ENCODE assay signal across 9 cellular contexts in the genomic region with DNA sequence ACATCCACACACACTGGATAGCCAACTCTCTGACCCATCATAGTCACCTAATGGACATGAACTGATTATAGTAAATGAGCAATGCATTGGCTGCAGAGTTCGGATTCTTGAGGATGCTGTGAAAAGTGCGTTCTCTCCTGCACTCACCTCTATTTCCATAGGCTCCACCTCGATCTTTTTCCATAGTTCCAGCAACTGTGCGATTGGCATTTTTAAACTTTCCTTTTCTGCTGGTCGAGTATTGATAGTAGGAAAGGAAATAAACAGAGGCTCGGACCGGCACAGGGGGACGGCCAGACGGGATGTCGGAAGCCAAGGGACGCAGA.
DNase-seq lines count a peak whose midpoint lies in the region; ATAC-seq and TF ChIP-seq lines count a peak whose summit lies in the region.
"Had no signal": no experiment of that assay in that cellular context is flagged by ENCODE, and none has a peak within 500 bp of the region (broad histone marks: within the 10 kb centered on the region; RNA-seq: fewer than 3 reads in every experiment).

No MANE protein-coding gene starts in this region.

- no peaks in the 10 kb centered on the region for H3K79me2 ChIP-seq in smooth muscle cell (ENCODE audit: low read depth)

- H3K4me1 ChIP-seq in iPS-15b (ENCODE audit: control insufficient read depth, insufficient read depth, low read length), result no peaks in the 10 kb centered on the region
- H3K4me1 ChIP-seq in smooth muscle cell (ENCODE audit: low read depth), result no peaks in the 10 kb centered on the region

- peaks cover 2% of the 10 kb centered on the region for H3K27me3 Mint-ChIP-seq in activated CD4-positive, alpha-beta memory T cell treated with anti-CD3 and anti-CD28 coated beads for 36 hours

- intact Hi-C loops in activated CD4-positive, alpha-beta memory T cell treated with anti-CD3 and anti-CD28 coated beads for 36 hours (cut with micrococcal nuclease), result loop anchor here (2.0 to 5.0 kb wide), 3 partner anchors 31 to 89 kb away; no protein-coding TSS in a partner anchor

- H3K9ac ChIP-seq in iPS-15b (ENCODE audit: low read depth, low read length) (peak overlapping the region; percentile 49), smooth muscle cell (ENCODE audit: low read depth) (no peak overlapping the region)

- no peak for DNase-seq in activated CD4-positive, alpha-beta memory T cell treated with anti-CD3 and anti-CD28 coated beads for 36 hours
- DNase-seq in smooth muscle cell (lab: John Stamatoyannopoulos, UW; ENCODE audit: unreplicated experiment) (no peak), NCI-H446 treated with DMSO at 0.1 percent for 48 hours (lab: John Stamatoyannopoulos, UW) (no peak), NCI-H2081 treated with DMSO at 0.1 percent for 48 hours (lab: John Stamatoyannopoulos, UW) (no peak), H4 (ENCODE audit: low spot score) (no peak), iPS-NIHi7 (ENCODE audit: extremely low spot score) (no peak)
- DNase-seq: SIG-M5 had no signal

- no peaks in the 10 kb centered on the region for H3F3A ChIP-seq in smooth muscle cell (ENCODE audit: low read depth)

- H3K4me3 ChIP-seq in iPS-15b (ENCODE audit: low read depth, low read length), result peak overlapping the region; percentile 70
- peak overlapping the region; percentile 66 for H3K4me3 ChIP-seq in smooth muscle cell

- no peaks in the 10 kb centered on the region for H3K9me3 Mint-ChIP-seq in activated CD4-positive, alpha-beta memory T cell treated with anti-CD3 and anti-CD28 coated beads for 36 hours

- CTCF ChIA-PET in activated CD4-positive, alpha-beta memory T cell treated with anti-CD3 and anti-CD28 coated beads for 36 hours (lab: Charles Lee), result interaction anchor here (1.0 to 1.7 kb wide), 2 partner anchors 87 to 90 kb away, joined by 4 to 7 read pairs; no protein-coding TSS in a partner anchor

- WGBS in smooth muscle cell (ENCODE audit: low lambda C conversion rate), result 7% methylated on average over 11 of the region's 11 CpGs

- H3K27ac ChIP-seq in smooth muscle cell (ENCODE audit: low read depth), result no peak overlapping the region

- peak overlapping the region; percentile 75 for H3K4me3 Mint-ChIP-seq in activated CD4-positive, alpha-beta memory T cell treated with anti-CD3 and anti-CD28 coated beads for 36 hours

- peak overlapping the region; percentile 76 for H2AFZ ChIP-seq in smooth muscle cell (ENCODE audit: low read depth)

- peak overlapping the region; percentile 96 for H3K4me2 ChIP-seq in smooth muscle cell

- H3K27me3 ChIP-seq in iPS-15b (ENCODE audit: control insufficient read depth, insufficient read depth, low read length), result peaks cover 15% of the 10 kb centered on the region
- peaks cover 41% of the 10 kb centered on the region for H3K27me3 ChIP-seq in smooth muscle cell (ENCODE audit: low read depth)

- no peaks in the 10 kb centered on the region for H4K20me1 ChIP-seq in smooth muscle cell (ENCODE audit: low read depth)

- H3K36me3 ChIP-seq in iPS-15b (ENCODE audit: control insufficient read depth, insufficient read depth, low read length) (no peaks in the 10 kb centered on the region), smooth muscle cell (ENCODE audit: low read depth) (no peaks in the 10 kb centered on the region)

- H3K9me3 ChIP-seq in iPS-15b (ENCODE audit: control insufficient read depth, insufficient read depth, low read length) (no peaks in the 10 kb centered on the region), smooth muscle cell (replicated peaks; ENCODE audit: low read depth) (no peaks in the 10 kb centered on the region)

- no peak overlapping the region for H3K27ac Mint-ChIP-seq in activated CD4-positive, alpha-beta memory T cell treated with anti-CD3 and anti-CD28 coated beads for 36 hours

- no peaks in the 10 kb centered on the region for H3K36me3 Mint-ChIP-seq in activated CD4-positive, alpha-beta memory T cell treated with anti-CD3 and anti-CD28 coated beads for 36 hours

- POLR2A ChIA-PET in activated CD4-positive, alpha-beta memory T cell treated with anti-CD3 and anti-CD28 coated beads for 36 hours (lab: Charles Lee), result no interaction called here

- peaks cover 6% of the 10 kb centered on the region for H3K4me1 Mint-ChIP-seq in activated CD4-positive, alpha-beta memory T cell treated with anti-CD3 and anti-CD28 coated beads for 36 hours (ENCODE audit: low read depth)

- no peak for TF ChIP-seq CTCF in smooth muscle cell (IDR thresholded peaks at IDR 0.05; ENCODE audit: borderline replicate concordance, insufficient read depth, poor library complexity, severe bottlenecking)

- ATAC-seq in GM21723 (IDR thresholded peaks at IDR 0.05; ENCODE audit: unreplicated experiment), result peak; percentile 39
